ENCODE assay signal across 25 cellular contexts in the genomic region with DNA sequence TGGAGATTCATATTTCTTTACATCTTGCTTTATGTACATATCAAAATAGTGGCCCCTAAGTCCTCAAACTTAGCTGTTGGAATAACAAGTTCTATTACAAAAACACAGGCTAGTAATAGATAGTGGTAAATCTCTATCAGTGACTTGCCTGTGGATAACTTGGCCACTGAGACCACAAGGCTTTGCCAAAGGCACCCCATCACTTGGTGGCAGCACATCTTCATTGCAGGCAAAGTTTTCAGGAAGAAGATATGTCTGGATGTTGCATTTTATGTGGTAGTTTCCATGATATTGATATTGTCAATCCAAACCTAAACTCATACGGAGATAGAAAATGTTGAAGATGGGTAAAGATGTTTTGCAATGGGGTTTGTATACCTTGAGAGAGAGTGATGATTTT. TPM values are rescaled to one million over a fixed set of nuclear protein-coding genes. Genes with fewer than 3 reads are reported as not detected.
A peak's percentile ranks its signal among the peaks of the same experiment; 100 is the strongest.
DNase-seq lines count a peak whose midpoint lies in the region; ATAC-seq, FAIRE-seq and TF ChIP-seq lines count a peak whose summit lies in the region.
"Had no signal": no experiment of that assay in that cellular context is flagged by ENCODE, and none has a peak within 500 bp of the region (broad histone marks: within the 10 kb centered on the region; RNA-seq: fewer than 3 reads in every experiment).

No MANE protein-coding gene starts in this region.

- no peaks in the 10 kb centered on the region for H3K9me3 ChIP-seq in OCI-LY3 (ENCODE audit: insufficient read depth, low read length)
- H3K9me3 ChIP-seq: breast epithelium, HAP-1, sigmoid colon, stomach, tibial nerve had no signal

- no peaks in the 10 kb centered on the region for H4K20me1 ChIP-seq in OCI-LY3 (ENCODE audit: insufficient read depth, low read length)

- TF ChIP-seq CTCF in D721Med (IDR thresholded peaks at IDR 0.05; ENCODE audit: insufficient read depth, missing control alignments) (peak; percentile 14), OCI-LY3 (IDR thresholded peaks at IDR 0.05; ENCODE audit: low read depth, low read length) (peak; percentile 36), fibroblast of pulmonary artery (IDR thresholded peaks at IDR 0.05; ENCODE audit: low read length, missing control alignments) (peak; percentile 15), foreskin keratinocyte (conservative IDR thresholded peaks at IDR 0.05) (no peak)

- H3K4me3 ChIP-seq in OCI-LY3 (ENCODE audit: low read length) (no peak overlapping the region), fibroblast of pulmonary artery (replicated peaks; ENCODE audit: low read depth, low read length) (no peak overlapping the region)
- H3K4me3 ChIP-seq: breast epithelium, HAP-1, hepatocyte, sigmoid colon, stomach, tibial nerve had no signal

- no peak for DNase-seq in D721Med (ENCODE audit: insufficient read length, low spot score)
- no peak for DNase-seq in fibroblast of pulmonary artery (ENCODE audit: low read depth)
- peak; percentile 62 for DNase-seq in putamen (ENCODE audit: low spot score)
- DNase-seq in foreskin keratinocyte, result no peak
- DNase-seq in GM12891 (ENCODE audit: insufficient read length, low spot score), result no peak
- DNase-seq: activated CD4-positive, alpha-beta T cell treated with anti-CD3 and anti-CD28 coated beads, Interleukin-2, amount 10 ng/mL, durations not matched to agents 7 days and 5 days; activated CD8-positive, alpha-beta memory T cell treated with anti-CD3 and anti-CD28 coated beads, Interleukin-2, amount 10 ng/mL, durations not matched to agents 7 days and 5 days; activated naive CD4-positive, alpha-beta T cell treated with anti-CD3 and anti-CD28 coated beads for 36 hours; activated T-cell treated with anti-CD3 and anti-CD28 coated beads, Interleukin-2, amount 50 U/mL, for 72 hours; CD8-positive, alpha-beta memory T cell; DMS53; GDM1; NCI-H1092; NCI-H187; NCI-H526 treated with DMSO at 0.1 percent for 48 hours; sigmoid colon; stimulated activated CD4-positive, alpha-beta T cell treated with anti-CD3 and anti-CD28 coated beads, Interleukin-15, amount 100 ng/mL, for 24 hours; stomach had no signal

- H3K79me2 ChIP-seq in OCI-LY3 (ENCODE audit: low read length), result no peaks in the 10 kb centered on the region
- H3K79me2 ChIP-seq: hepatocyte had no signal

- H3K4me2 ChIP-seq in OCI-LY3 (ENCODE audit: low read length), result no peak overlapping the region
- H3K4me2 ChIP-seq: hepatocyte had no signal

- no peaks in the 10 kb centered on the region for H3K4me1 ChIP-seq in OCI-LY3 (ENCODE audit: low read length)
- no peaks in the 10 kb centered on the region for H3K4me1 ChIP-seq in foreskin keratinocyte
- H3K4me1 ChIP-seq: breast epithelium, sigmoid colon, stomach had no signal

- H3K9ac ChIP-seq in OCI-LY3 (ENCODE audit: low read length), result no peak overlapping the region

- no peak overlapping the region for H2AFZ ChIP-seq in OCI-LY3 (ENCODE audit: low read depth, low read length)
- H2AFZ ChIP-seq: hepatocyte had no signal

- ATAC-seq in GM18519 (IDR thresholded peaks at IDR 0.05; ENCODE audit: low FRiP score, unreplicated experiment) (no peak), foreskin keratinocyte (no peak)
- ATAC-seq: activated CD8-positive, alpha-beta memory T cell treated with anti-CD3 and anti-CD28 coated beads, Interleukin-2, amount 10 ng/mL, durations not matched to agents 7 days and 5 days had no signal

- TF ChIP-seq POLR2A in GM12891 (IDR thresholded peaks at IDR 0.05; ENCODE audit: low read depth, low read length), result no peak

- FAIRE-seq in D721Med (lab: Jason Lieb, UNC), result no peak
- FAIRE-seq in GM12891 (lab: Jason Lieb, UNC), result no peak

- H3K27ac ChIP-seq in OCI-LY3 (ENCODE audit: low read length) (no peak overlapping the region), foreskin keratinocyte (no peak overlapping the region)
- H3K27ac ChIP-seq: breast epithelium, hepatocyte, HL-60, sigmoid colon, stomach, tibial nerve had no signal

- H3K27me3 ChIP-seq in OCI-LY3 (ENCODE audit: low read depth, low read length), result no peaks in the 10 kb centered on the region
- no peaks in the 10 kb centered on the region for H3K27me3 ChIP-seq in foreskin keratinocyte
- H3K27me3 ChIP-seq: breast epithelium, hepatocyte, sigmoid colon, stomach, tibial nerve had no signal

- H3K36me3 ChIP-seq in OCI-LY3 (replicated peaks; ENCODE audit: low read depth, low read length), result peaks cover 28% of the 10 kb centered on the region
- H3K36me3 ChIP-seq: breast epithelium, HAP-1 had no signal

TF ChIP-seq in GM12891, 5 proteins besides CTCF, POLR2A, EP300 and RAD21:
- TF ChIP-seq POLR2AphosphoS5 (IDR thresholded peaks at IDR 0.05; ENCODE audit: low read depth, low read length) (no peak), POU2F2 (IDR thresholded peaks at IDR 0.05; ENCODE audit: low read depth, low read length) (no peak), SPI1 (IDR thresholded peaks at IDR 0.05; ENCODE audit: low read depth, low read length) (no peak), TAF1 (IDR thresholded peaks at IDR 0.05; ENCODE audit: low read depth, low read length) (no peak), PAX5 (IDR thresholded peaks at IDR 0.05; ENCODE audit: insufficient read depth, low read length, severe bottlenecking) (no peak)

RNA-seq across cellular contexts. Expression of a gene that starts 58.5 kb away (rescaled TPM):
- 39.0 and 44.4 TPM in 2 replicates for total RNA-seq in foreskin keratinocyte
- polyA plus RNA-seq in foreskin keratinocyte, result 34.2 and 41.0 TPM in 2 replicates
- polyA plus RNA-seq in GM12891 (2012; ENCODE audit: low read depth, missing spikeins), result 17.7 TPM

RNA-seq across cellular contexts. Expression of a gene that starts 58.5 kb away (rescaled TPM):
- 8.8 and 8.9 TPM in 2 replicates for total RNA-seq in foreskin keratinocyte
- 5.7 and 6.6 TPM in 2 replicates for polyA plus RNA-seq in foreskin keratinocyte
- 1.0 TPM for polyA plus RNA-seq in GM12891 (2012; ENCODE audit: low read depth, missing spikeins)
